Comparison of ENCODE assay signal across 28 cellular contexts in the genomic region with DNA sequence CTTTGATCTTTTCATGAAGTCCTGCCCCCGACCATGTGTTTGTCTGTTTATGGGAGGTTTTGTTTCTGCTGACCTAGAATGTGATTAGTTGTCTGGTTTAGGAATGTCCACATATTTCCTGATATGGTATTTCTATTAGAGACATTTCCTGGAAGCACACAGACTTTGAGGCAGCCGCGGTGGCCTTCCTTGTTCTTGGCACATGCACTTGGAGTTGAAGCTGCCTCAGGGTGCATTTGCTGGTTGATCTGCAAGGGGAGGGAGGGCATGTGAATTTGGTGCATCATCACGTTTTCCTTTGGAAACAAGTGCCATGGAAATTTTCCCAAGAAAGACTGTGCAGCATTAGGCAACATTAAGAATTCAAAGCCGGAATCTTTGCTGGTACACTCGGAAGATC.
"Had no signal": no experiment of that assay in that cellular context is flagged by ENCODE, and none has a peak within 500 bp of the region (broad histone marks: within the 10 kb centered on the region; RNA-seq: fewer than 3 reads in every experiment).

No MANE protein-coding gene starts in this region.

- ATAC-seq: effector memory CD8-positive, alpha-beta T cell; esophagus mucosa; foreskin keratinocyte; gastrocnemius medialis; gastroesophageal sphincter; heart left ventricle; heart right ventricle had no signal

- H3K27ac ChIP-seq: colonic mucosa, coronary artery, dorsolateral prefrontal cortex, epithelial cell of prostate, esophagus muscularis mucosa, esophagus squamous epithelium, foreskin keratinocyte, gastrocnemius medialis, gastroesophageal sphincter, heart left ventricle, heart right ventricle had no signal

- H3K27me3 ChIP-seq: colonic mucosa, dorsolateral prefrontal cortex, esophagus muscularis mucosa, esophagus squamous epithelium, foreskin keratinocyte, gastrocnemius medialis, gastroesophageal sphincter, heart left ventricle, heart right ventricle had no signal

- DNase-seq: colonic mucosa; cortex of kidney; dermis blood vessel endothelial cell; dorsolateral prefrontal cortex; effector CD4-positive, alpha-beta T cell; effector CD8-positive, alpha-beta T cell; effector memory CD4-positive, alpha-beta T cell; effector memory CD8-positive, alpha-beta T cell; endodermal cell; erythroblast; esophagus squamous epithelium; foreskin fibroblast; foreskin keratinocyte; foreskin melanocyte; gastrocnemius medialis; glutamatergic neuron; head of caudate nucleus; heart left ventricle; heart right ventricle had no signal

- H3K4me1 ChIP-seq: colonic mucosa, esophagus muscularis mucosa, esophagus squamous epithelium, foreskin keratinocyte, gastrocnemius medialis, gastroesophageal sphincter, heart left ventricle, heart right ventricle had no signal

- FAIRE-seq: colon, endometrium, endothelial cell of umbilical vein, frontal cortex had no signal

- H3K9me3 ChIP-seq: colonic mucosa, esophagus muscularis mucosa, gastrocnemius medialis, gastroesophageal sphincter, heart left ventricle had no signal

- H3K4me3 ChIP-seq: colonic mucosa, coronary artery, dorsolateral prefrontal cortex, esophagus muscularis mucosa, esophagus squamous epithelium, gastrocnemius medialis, gastroesophageal sphincter, heart left ventricle, heart right ventricle had no signal

- H3K36me3 ChIP-seq: colonic mucosa, esophagus muscularis mucosa, esophagus squamous epithelium, gastrocnemius medialis, heart left ventricle, heart right ventricle had no signal
